ENCODE assay signal across 1 cellular context in the genomic region with DNA sequence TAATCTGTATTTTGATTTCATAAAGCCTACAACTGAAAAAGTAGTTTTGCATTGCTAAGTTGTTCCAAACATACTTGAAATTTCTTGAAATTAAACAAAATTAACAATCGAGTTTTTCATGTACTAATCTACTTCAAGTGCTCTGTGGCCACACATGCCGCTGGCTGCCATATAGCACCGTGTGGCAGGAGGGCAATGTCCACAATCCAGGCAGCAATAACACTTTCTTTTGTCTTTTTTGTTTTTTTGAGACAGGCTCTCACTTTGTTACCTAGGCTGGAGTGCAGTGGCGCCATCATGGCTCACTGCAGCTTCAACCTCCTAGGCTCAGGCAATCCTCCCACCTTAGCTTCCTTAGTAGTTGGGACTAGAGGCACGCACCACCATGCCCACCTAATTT.
TF ChIP-seq lines count a peak whose summit lies in the region.

No MANE protein-coding gene starts in this region.

TF ChIP-seq in K562, 482 proteins besides CTCF, POLR2A, EP300 and RAD21:
- TF ChIP-seq ZC3H4 (CRISPR knock-in tag; IDR thresholded peaks at IDR 0.05; ENCODE audit: borderline replicate concordance) = no peak
- no peak for TF ChIP-seq E4F1 (CRISPR knock-in tag; IDR thresholded peaks at IDR 0.05; ENCODE audit: borderline replicate concordance)
- no peak for TF ChIP-seq BRCA1 (IDR thresholded peaks at IDR 0.05)
- TF ChIP-seq BRCA1 (CRISPR knock-in tag; IDR thresholded peaks at IDR 0.05) = no peak
- TF ChIP-seq, protein P1, sequence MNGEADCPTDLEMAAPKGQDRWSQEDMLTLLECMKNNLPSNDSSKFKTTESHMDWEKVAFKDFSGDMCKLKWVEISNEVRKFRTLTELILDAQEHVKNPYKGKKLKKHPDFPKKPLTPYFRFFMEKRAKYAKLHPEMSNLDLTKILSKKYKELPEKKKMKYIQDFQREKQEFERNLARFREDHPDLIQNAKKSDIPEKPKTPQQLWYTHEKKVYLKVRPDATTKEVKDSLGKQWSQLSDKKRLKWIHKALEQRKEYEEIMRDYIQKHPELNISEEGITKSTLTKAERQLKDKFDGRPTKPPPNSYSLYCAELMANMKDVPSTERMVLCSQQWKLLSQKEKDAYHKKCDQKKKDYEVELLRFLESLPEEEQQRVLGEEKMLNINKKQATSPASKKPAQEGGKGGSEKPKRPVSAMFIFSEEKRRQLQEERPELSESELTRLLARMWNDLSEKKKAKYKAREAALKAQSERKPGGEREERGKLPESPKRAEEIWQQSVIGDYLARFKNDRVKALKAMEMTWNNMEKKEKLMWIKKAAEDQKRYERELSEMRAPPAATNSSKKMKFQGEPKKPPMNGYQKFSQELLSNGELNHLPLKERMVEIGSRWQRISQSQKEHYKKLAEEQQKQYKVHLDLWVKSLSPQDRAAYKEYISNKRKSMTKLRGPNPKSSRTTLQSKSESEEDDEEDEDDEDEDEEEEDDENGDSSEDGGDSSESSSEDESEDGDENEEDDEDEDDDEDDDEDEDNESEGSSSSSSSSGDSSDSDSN (IDR thresholded peaks at IDR 0.05; ENCODE audit: borderline replicate concordance in 1 of 2, low read depth in 2 of 2, low read length in 2 of 2) = no peak
- no peak for TF ChIP-seq ELF4 (CRISPR knock-in tag; IDR thresholded peaks at IDR 0.05)
- TF ChIP-seq, protein P2, sequence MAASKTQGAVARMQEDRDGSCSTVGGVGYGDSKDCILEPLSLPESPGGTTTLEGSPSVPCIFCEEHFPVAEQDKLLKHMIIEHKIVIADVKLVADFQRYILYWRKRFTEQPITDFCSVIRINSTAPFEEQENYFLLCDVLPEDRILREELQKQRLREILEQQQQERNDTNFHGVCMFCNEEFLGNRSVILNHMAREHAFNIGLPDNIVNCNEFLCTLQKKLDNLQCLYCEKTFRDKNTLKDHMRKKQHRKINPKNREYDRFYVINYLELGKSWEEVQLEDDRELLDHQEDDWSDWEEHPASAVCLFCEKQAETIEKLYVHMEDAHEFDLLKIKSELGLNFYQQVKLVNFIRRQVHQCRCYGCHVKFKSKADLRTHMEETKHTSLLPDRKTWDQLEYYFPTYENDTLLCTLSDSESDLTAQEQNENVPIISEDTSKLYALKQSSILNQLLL (CRISPR knock-in tag; IDR thresholded peaks at IDR 0.05; ENCODE audit: borderline replicate concordance) = no peak
- TF ChIP-seq SMAD4 (CRISPR knock-in tag; conservative IDR thresholded peaks at IDR 0.05) = no peak
- TF ChIP-seq MCM7 (IDR thresholded peaks at IDR 0.05) = no peak
- no peak for TF ChIP-seq CEBPG (CRISPR knock-in tag; IDR thresholded peaks at IDR 0.05)
- TF ChIP-seq CEBPG (tag; conservative IDR thresholded peaks at IDR 0.05 in 1 of 2, IDR thresholded peaks at IDR 0.05 in 1 of 2) = no peak
- no peak for TF ChIP-seq KLF16 (IDR thresholded peaks at IDR 0.05)
- no peak for TF ChIP-seq TAF7 (tag; IDR thresholded peaks at IDR 0.05)
- no peak for TF ChIP-seq THRA (IDR thresholded peaks at IDR 0.05)
